10 cellular contexts compared by ENCODE assay signal in genomic region chr17:81057079-81057730, GRCh38. TPM values are rescaled to one million over a fixed set of nuclear protein-coding genes. Genes with fewer than 3 reads are reported as not detected.
A peak's percentile ranks its signal among the peaks of the same experiment; 100 is the strongest.
DNase-seq lines count a peak whose midpoint lies in the region; ATAC-seq, FAIRE-seq and TF ChIP-seq lines count a peak whose summit lies in the region.
"Had no signal": no experiment of that assay in that cellular context is flagged by ENCODE, and none has a peak within 500 bp of the region (broad histone marks: within the 10 kb centered on the region; RNA-seq: fewer than 3 reads in every experiment).

No MANE protein-coding gene starts in this region.

- peak; percentile 98 for ATAC-seq in K562

- H3K36me3 ChIP-seq in K562 (ENCODE audit: control insufficient read depth, insufficient read depth, low read length) (peaks cover 46% of the 10 kb centered on the region; the same call in 2 of the 3 replicates), smooth muscle cell (ENCODE audit: low read depth) (no peaks in the 10 kb centered on the region), Karpas-422 (ENCODE audit: insufficient read depth, low read length) (no peaks in the 10 kb centered on the region)

- H3K27me3 ChIP-seq in K562 (ENCODE audit: control insufficient read depth in 2 of 2, insufficient read depth in 2 of 2, low read length in 2 of 2) (no peaks in the 10 kb centered on the region), smooth muscle cell (ENCODE audit: low read depth) (no peaks in the 10 kb centered on the region), Karpas-422 (ENCODE audit: low read length) (no peaks in the 10 kb centered on the region)

- no peak for TF ChIP-seq POLR2A in K562 (conservative IDR thresholded peaks at IDR 0.05)

- H3K27ac ChIP-seq in K562 (ENCODE audit: extremely low read depth, low read depth, low read length) = peak overlapping the region; percentile 9; the same call in 2 of the 3 replicates
- peak overlapping the region; percentile 82 for H3K27ac ChIP-seq in smooth muscle cell (ENCODE audit: low read depth)
- peak overlapping the region in 1 of 2 donors; percentile 64 for H3K27ac ChIP-seq in coronary artery
- H3K27ac ChIP-seq in Karpas-422 (ENCODE audit: low read length) = no peak overlapping the region

- TF ChIP-seq EP300 in K562 (IDR thresholded peaks at IDR 0.05; ENCODE audit: low read length) = peak; percentile 40; the same call in 1 of the 2 replicates

- no TSS peak for BruUV-seq in K562 (replicated peaks; lab: Mats Ljungman, UMichigan)

- under 1% methylated on average over 12 of the region's 14 CpGs for WGBS in K562 (ENCODE audit: insufficient coverage, low coverage, missing lambda C conversion rate)
- WGBS in smooth muscle cell (ENCODE audit: low lambda C conversion rate) = 14% methylated on average over 14 of the region's 14 CpGs

- TF ChIP-seq RAD21 in K562 (CRISPR knock-in tag; conservative IDR thresholded peaks at IDR 0.05 in 1 of 2, IDR thresholded peaks at IDR 0.05 in 1 of 2) = peak; percentile 20 to 49; a peak in 3 of 4 replicates

- CTCF ChIA-PET in K562 (lab: Yijun Ruan, JAX; ENCODE audit: low intra/inter-chr PET ratio) = no interaction called here

- POLR2A ChIA-PET in K562 (lab: Yijun Ruan, JAX) = no interaction called here

- H3K9ac ChIP-seq in K562 (ENCODE audit: insufficient read depth in 1 of 2, low read depth in 2 of 2, low read length in 2 of 2) (peak overlapping the region; percentile 0 to 82; a peak in 1 of 4 replicates), smooth muscle cell (ENCODE audit: low read depth) (peak overlapping the region; percentile 46), Karpas-422 (ENCODE audit: low read length) (no peak overlapping the region)

- intact Hi-C loops in K562 (cut with micrococcal nuclease) = loop anchor here (2.0 kb wide), 2 partner anchors 22 to 34 kb away; partner anchors contain the start of gene BAIAP2

- H4K20me1 ChIP-seq in K562 (replicated peaks; ENCODE audit: control insufficient read depth, insufficient read depth, low read length) = peaks cover 9% of the 10 kb centered on the region
- peaks cover 37% of the 10 kb centered on the region for H4K20me1 ChIP-seq in smooth muscle cell (ENCODE audit: low read depth)
- H4K20me1 ChIP-seq in Karpas-422 (ENCODE audit: insufficient read depth, low read depth, low read length) = no peaks in the 10 kb centered on the region

- FAIRE-seq in K562 (lab: Jason Lieb, UNC) = peak; percentile 97
- FAIRE-seq: GM18507, islet of Langerhans had no signal

- no peak overlapping the region for H3K4me3 ChIP-seq in K562
- no peak overlapping the region for H3K4me3 ChIP-seq in smooth muscle cell
- H3K4me3 ChIP-seq in coronary artery = no peak overlapping the region
- no peak overlapping the region for H3K4me3 ChIP-seq in Karpas-422 (ENCODE audit: low read length)

- H3K9me3 ChIP-seq in K562 (replicated peaks; ENCODE audit: control insufficient read depth, insufficient read depth, low read depth, low read length) (no peaks in the 10 kb centered on the region), smooth muscle cell (replicated peaks; ENCODE audit: low read depth) (no peaks in the 10 kb centered on the region), Karpas-422 (ENCODE audit: low read length) (no peaks in the 10 kb centered on the region)

- in situ Hi-C loops in K562 (cut with MboI) = no loop called here

- H3K4me1 ChIP-seq in K562 (replicated peaks in 1 of 2; ENCODE audit: control insufficient read depth in 2 of 2, insufficient read depth in 2 of 2, low read length in 2 of 2) = peaks cover 17 to 63% of the 10 kb centered on the region in 2 experiments
- peaks cover 13% of the 10 kb centered on the region for H3K4me1 ChIP-seq in smooth muscle cell (ENCODE audit: low read depth)
- no peaks in the 10 kb centered on the region for H3K4me1 ChIP-seq in Karpas-422 (ENCODE audit: low read length)

- no peaks in the 10 kb centered on the region for H3F3A ChIP-seq in smooth muscle cell (ENCODE audit: low read depth)

- H3K79me2 ChIP-seq in K562 (ENCODE audit: control insufficient read depth, insufficient read depth, low read length) = peaks cover 3% of the 10 kb centered on the region; the same call in 2 of the 3 replicates
- H3K79me2 ChIP-seq in smooth muscle cell (ENCODE audit: low read depth) = peaks cover 36% of the 10 kb centered on the region
- no peaks in the 10 kb centered on the region for H3K79me2 ChIP-seq in Karpas-422 (ENCODE audit: low read length)

- TF ChIP-seq CTCF in K562 (IDR thresholded peaks at IDR 0.05 in 2 of 3, conservative IDR thresholded peaks at IDR 0.05 in 1 of 3; ENCODE audit: insufficient read depth in 2 of 3, low read depth in 1 of 3, low read length in 3 of 3) = peak in 2 of 3 experiments; percentile 3 to 28; a peak in 3 of 6 replicates
- TF ChIP-seq CTCF in smooth muscle cell (IDR thresholded peaks at IDR 0.05; ENCODE audit: borderline replicate concordance, insufficient read depth, poor library complexity, severe bottlenecking) = no peak
- no peak for TF ChIP-seq CTCF in coronary artery (IDR thresholded peaks at IDR 0.05)

- no peaks in the 10 kb centered on the region for H3K9me2 ChIP-seq in Karpas-422 (replicated peaks; ENCODE audit: insufficient read depth, low read length)

- peak overlapping the region; percentile 0; the same call in 1 of the 2 replicates for H2AFZ ChIP-seq in K562 (ENCODE audit: low read depth, low read length)
- H2AFZ ChIP-seq in smooth muscle cell (ENCODE audit: low read depth) = no peak overlapping the region
- no peak overlapping the region for H2AFZ ChIP-seq in Karpas-422 (ENCODE audit: low read length)

- peaks cover 7% of the 10 kb centered on the region for H3K9me1 ChIP-seq in K562 (ENCODE audit: control insufficient read depth, insufficient read depth, low read length)

- DNase-seq in HT-29 (ENCODE audit: low spot score) = peak; percentile 90
- peak; percentile 90 to 95 (median 92) for DNase-seq in K562 (ENCODE audit: extremely low read depth in 1 of 4, low spot score in 3 of 4)
- DNase-seq in inferior parietal cortex (ENCODE audit: extremely low spot score) = peak; percentile 63
- DNase-seq in smooth muscle cell (lab: John Stamatoyannopoulos, UW; ENCODE audit: unreplicated experiment) = peak; percentile 8
- DNase-seq in coronary artery (ENCODE audit: low spot score) = no peak
- no peak for DNase-seq in NCI-H2196 treated with DMSO at 0.1 percent for 48 hours (lab: John Stamatoyannopoulos, UW; ENCODE audit: unreplicated experiment)
- no peak for DNase-seq in Karpas-422
- no peak for DNase-seq in NCI-H748 (lab: John Stamatoyannopoulos, UW; ENCODE audit: unreplicated experiment)

- H3K4me2 ChIP-seq in K562 (ENCODE audit: insufficient read depth, low read length) = peak overlapping the region; percentile 63
- H3K4me2 ChIP-seq in smooth muscle cell = peak overlapping the region; percentile 60
- no peak overlapping the region for H3K4me2 ChIP-seq in Karpas-422 (ENCODE audit: low read depth, low read length, poor library complexity, severe bottlenecking)

TF ChIP-seq in K562, 482 proteins besides CTCF, POLR2A, EP300 and RAD21 (continues in another document):
- no peak for TF ChIP-seq FOXK1 (CRISPR knock-in tag; IDR thresholded peaks at IDR 0.05; ENCODE audit: borderline replicate concordance)
- no peak for TF ChIP-seq YY1 (IDR thresholded peaks at IDR 0.05; ENCODE audit: borderline replicate concordance in 1 of 3, control insufficient read depth in 1 of 3, extremely low read depth in 1 of 3, insufficient read depth in 3 of 3, insufficient read length in 1 of 3, insufficient replicate concordance in 2 of 3, low read depth in 1 of 3, low read length in 2 of 3)
- TF ChIP-seq MBD2 (IDR thresholded peaks at IDR 0.05; ENCODE audit: borderline replicate concordance, low read depth) = peak; percentile 18; the same call in 1 of the 2 replicates
- TF ChIP-seq CREBBP (IDR thresholded peaks at IDR 0.05; ENCODE audit: low read depth, low read length) = no peak
- TF ChIP-seq MAX (CRISPR knock-in tag; IDR thresholded peaks at IDR 0.05) = no peak
- no peak for TF ChIP-seq BCL6 (CRISPR knock-in tag; IDR thresholded peaks at IDR 0.05)

RNA-seq across cellular contexts. Expression of gene BAIAP2, which starts 22.3 kb away (rescaled TPM):
- 93.8 and 105 TPM in 2 replicates for total RNA-seq in HT-29 (2014; rRNA removed; shearing (Covaris generic))
- 69.8 and 141 TPM in 2 replicates for total RNA-seq in K562 (2011; cell fraction: chromatin; rRNA removed; ENCODE audit: low replicate concordance)
- 54.5 and 61.0 TPM in 2 replicates for total RNA-seq in K562 (2011; cell fraction: nucleolus; rRNA removed)
- 40.5 and 42.0 TPM in 2 replicates for total RNA-seq in K562 (2011; cell fraction: nucleoplasm; rRNA removed)
- total RNA-seq in K562 (2014; rRNA removed) = 26.7 and 31.9 TPM in 2 replicates
- 14.2 and 17.7 TPM in 2 replicates for total RNA-seq in K562 (2014; rRNA removed; fragmentation: Illumina TruSeq; extraction: Trizol)
- 18.4 and 21.2 TPM in 2 replicates for total RNA-seq in K562 (2015; rRNA removed; fragmentation: Illumina TruSeq; extraction: Trizol)
- 44.7 and 51.6 TPM in 2 replicates for total RNA-seq in K562 (2021)
- polyA plus RNA-seq in K562 (2011; rRNA removed) = 9.8 and 13.6 TPM in 2 replicates
- polyA plus RNA-seq in K562 (2011; cell fraction: cytosol; rRNA removed) = 9.8 and 28.7 TPM in 2 replicates
- 37.7 and 77.3 TPM in 2 replicates for polyA plus RNA-seq in K562 (2011; cell fraction: nucleus; rRNA removed)
- polyA plus RNA-seq in K562 (2012) = 37.1 and 42.6 TPM in 2 replicates
- polyA plus RNA-seq in K562 (2014; fragmentation: Illumina TruSeq; extraction: Trizol) = 20.7 and 30.0 TPM in 2 replicates
- 1 to 10 TPM; 2.3 to 2.4 TPM for polyA plus RNA-seq in K562 (2014; fragmentation: Nextera tagmentation; extraction: Ambion mirVana)
- 17.3 and 23.2 TPM in 2 replicates for polyA plus RNA-seq in K562 (2014; rRNA removed)
- polyA minus RNA-seq in K562 (2011; rRNA and poly(A)+ RNA removed) = 11.9 and 13.6 TPM in 2 replicates
- polyA minus RNA-seq in K562 (2011; cell fraction: cytosol; rRNA and poly(A)+ RNA removed) = 22.8 and 24.8 TPM in 2 replicates
- 38.3 and 38.6 TPM in 2 replicates for polyA minus RNA-seq in K562 (2011; cell fraction: nucleus; rRNA and poly(A)+ RNA removed)
- 27.8 and 41.9 TPM in 2 replicates for total RNA-seq in smooth muscle cell
- 26.6 and 47.2 TPM in 2 replicates for polyA plus RNA-seq in smooth muscle cell
- not detected in 2 replicates for total RNA-seq in Karpas-422 (2014; rRNA removed; shearing (Covaris generic); ENCODE audit: low replicate concordance)

Comparison
In these comparisons a context has a peak if more than half of its experiments do, and no peak if none do; other contexts are left out.
1. DNase-seq: peak in HT-29 (single experiment), K562 (4 of 4), inferior parietal cortex (single experiment) and smooth muscle cell (single experiment); none in coronary artery (single experiment), NCI-H2196 treated with DMSO at 0.1 percent for 48 hours (single experiment), Karpas-422 (single experiment) and NCI-H748 (single experiment).
2. CTCF ChIP-seq: peak in K562 (2 of 3); none in smooth muscle cell (single experiment) and coronary artery (single experiment).
3. RNA of gene BAIAP2, which starts 22.3 kb away (total RNA-seq): 93.8 to 105 TPM in HT-29, 27.8 to 41.9 TPM in smooth muscle cell and 14.2 to 141 TPM in K562; not detected in Karpas-422; every median in the first group is over 10 times any median in the second.